In the genomic region with DNA sequence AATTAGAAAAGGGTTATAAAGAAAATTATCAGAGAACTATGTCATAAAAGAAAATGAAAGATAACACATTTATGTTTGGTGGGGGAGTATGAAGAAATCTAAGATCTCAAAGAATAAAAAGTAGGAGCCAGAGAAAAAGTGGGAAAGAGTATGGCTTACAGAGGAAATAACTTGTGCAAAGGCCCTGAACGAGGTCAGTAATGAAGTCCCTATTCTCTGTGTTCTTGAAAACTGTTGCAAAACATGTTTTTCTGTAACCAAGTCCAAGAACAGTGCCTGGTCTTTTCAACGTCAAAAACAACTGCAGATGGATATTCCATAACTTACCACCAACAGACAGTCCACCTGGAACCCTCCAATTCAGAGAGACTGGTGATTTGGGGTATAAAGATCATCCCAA, we compare ENCODE assay signal across 24 cellular contexts.
"Had no signal": no experiment of that assay in that cellular context is flagged by ENCODE, and none has a peak within 500 bp of the region (broad histone marks: within the 10 kb centered on the region; RNA-seq: fewer than 3 reads in every experiment).

No MANE protein-coding gene starts in this region.

- H3K4me1 ChIP-seq: colonic mucosa, esophagus squamous epithelium, left lung, lower lobe of right lung had no signal

- ATAC-seq: effector memory CD8-positive, alpha-beta T cell; esophagus mucosa; left lung; lower lobe of right lung; mucosa of descending colon had no signal

- H3K27ac ChIP-seq: colonic mucosa, epithelial cell of prostate, esophagus squamous epithelium, hepatocyte, left lung, lower lobe of right lung had no signal

- DNase-seq: cerebellar nuclear complex; colonic mucosa; cortex of kidney; effector CD8-positive, alpha-beta T cell; effector memory CD8-positive, alpha-beta T cell; endodermal cell; erythroblast; esophagus squamous epithelium; foreskin fibroblast; foreskin melanocyte; glutamatergic neuron; head of caudate nucleus; hypothalamus; immature natural killer cell; islet precursor cell; kidney; kidney glomerular epithelial cell; left lung; lower lobe of right lung; mesenchymal stem cell; mucosa of descending colon had no signal

- H3K9me3 ChIP-seq: colonic mucosa, esophagus squamous epithelium, left lung, lower lobe of right lung, mucosa of descending colon had no signal

- H3K36me3 ChIP-seq: colonic mucosa, esophagus squamous epithelium, left lung, lower lobe of right lung had no signal

- H3K4me3 ChIP-seq: colonic mucosa, esophagus squamous epithelium, hepatocyte, left lung, lower lobe of right lung, mucosa of descending colon had no signal

- H3K27me3 ChIP-seq: colonic mucosa, esophagus squamous epithelium, hepatocyte, left lung had no signal
